Comparison of ENCODE assay signal across 1 cellular context in the genomic region with DNA sequence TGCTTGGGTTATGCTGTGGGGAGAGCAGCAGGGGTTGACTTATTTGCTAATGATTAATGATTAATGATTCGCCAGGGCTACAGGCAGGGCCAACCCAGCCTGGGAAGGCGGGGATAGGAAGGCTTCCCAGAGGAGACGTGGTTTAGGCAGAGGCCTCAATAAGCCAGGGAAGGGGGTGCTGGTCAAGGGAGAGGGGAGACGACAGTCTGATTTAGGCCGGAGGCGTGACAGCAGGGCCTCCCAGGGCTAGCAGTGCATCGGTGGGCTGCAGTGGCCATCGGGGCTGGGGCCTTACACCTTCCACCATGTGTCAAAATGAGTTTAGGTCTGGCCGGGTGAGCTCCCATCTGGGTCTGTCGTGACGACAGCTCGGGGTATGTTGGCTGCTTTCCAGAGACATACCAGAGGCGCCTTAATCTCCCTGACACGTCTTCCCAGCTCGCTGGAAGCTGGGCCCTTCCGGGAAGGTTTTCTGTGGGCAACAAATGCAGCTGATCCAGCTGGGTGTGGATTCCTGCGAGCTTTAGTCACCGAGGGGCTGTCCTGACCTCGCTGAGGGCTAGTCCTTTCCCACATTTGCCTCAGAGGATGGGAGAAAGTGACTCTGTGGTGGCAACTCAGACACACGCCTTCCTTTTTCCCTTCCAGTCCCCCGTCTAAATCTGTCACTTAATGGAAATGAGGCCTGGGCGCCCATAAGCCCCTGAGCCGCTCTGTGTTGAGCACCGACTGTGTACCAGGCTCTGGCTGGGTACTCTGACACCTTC.
A peak's percentile ranks its signal among the peaks of the same experiment; 100 is the strongest.
TF ChIP-seq lines count a peak whose summit lies in the region.

No MANE protein-coding gene starts in this region.

TF ChIP-seq in HepG2, 621 proteins besides CTCF, POLR2A, EP300 and RAD21 (continued from another document and continues in another):
- TF ChIP-seq ZNF709 (CRISPR knock-in tag; IDR thresholded peaks at IDR 0.05) (0 out of 2 replicates have a peak, but pooled peaks have one; percentile 74), NFIB (CRISPR knock-in tag; IDR thresholded peaks at IDR 0.05; ENCODE audit: borderline replicate concordance) (no peak), JUN (CRISPR knock-in tag; IDR thresholded peaks at IDR 0.05) (no peak), SP5 (CRISPR knock-in tag; IDR thresholded peaks at IDR 0.05; ENCODE audit: borderline replicate concordance, low read depth) (peak; percentile 55), REL (CRISPR knock-in tag; conservative IDR thresholded peaks at IDR 0.05) (no peak), ZNF768 (CRISPR knock-in tag; IDR thresholded peaks at IDR 0.05) (peak; percentile 43; the same call in 1 of the 2 replicates), TGIF2 (CRISPR knock-in tag; IDR thresholded peaks at IDR 0.05) (0 out of 2 replicates have a peak, but pooled peaks have one; percentile 51), DPF2 (CRISPR knock-in tag; IDR thresholded peaks at IDR 0.05; ENCODE audit: borderline replicate concordance, low read depth) (peak; percentile 64; the same call in 1 of the 2 replicates), ATF7 (IDR thresholded peaks at IDR 0.05) (no peak), ATF7 (CRISPR knock-in tag; IDR thresholded peaks at IDR 0.05) (0 out of 2 replicates have a peak, but pooled peaks have one; percentile 59), SPEN (CRISPR knock-in tag; IDR thresholded peaks at IDR 0.05; ENCODE audit: low read depth) (peak; percentile 70), ZNF773 (CRISPR knock-in tag; IDR thresholded peaks at IDR 0.05; ENCODE audit: borderline replicate concordance) (no peak), ZNF749 (CRISPR knock-in tag; IDR thresholded peaks at IDR 0.05; ENCODE audit: borderline replicate concordance) (peak; percentile 38; the same call in 1 of the 2 replicates), FOXA1 (IDR thresholded peaks at IDR 0.05) (no peak), FOXA1 (CRISPR knock-in tag; IDR thresholded peaks at IDR 0.05) (peak; percentile 45; the same call in 1 of the 2 replicates), MAFK (conservative IDR thresholded peaks at IDR 0.05 in 1 of 2, IDR thresholded peaks at IDR 0.05 in 1 of 2; ENCODE audit: low read length in 2 of 2) (peak in 1 of 2 experiments; percentile 45; a peak in 1 of 4 replicates), KLF6 (CRISPR knock-in tag; IDR thresholded peaks at IDR 0.05) (peak; percentile 22; the same call in 1 of the 2 replicates), ZNF878 (CRISPR knock-in tag; IDR thresholded peaks at IDR 0.05) (peak; percentile 95), HNRNPK (IDR thresholded peaks at IDR 0.05; ENCODE audit: low read depth, low read length, poor library complexity, severe bottlenecking) (no peak), KLF16 (CRISPR knock-in tag; IDR thresholded peaks at IDR 0.05) (peak in 1 of 2 experiments; percentile 77; a peak in 2 of 4 replicates), RXRB (CRISPR knock-in tag; IDR thresholded peaks at IDR 0.05; ENCODE audit: borderline replicate concordance) (peak; percentile 53), TBP (CRISPR knock-in tag; IDR thresholded peaks at IDR 0.05) (no peak), ZNF3 (CRISPR knock-in tag; IDR thresholded peaks at IDR 0.05) (no peak), ZNF484 (CRISPR knock-in tag; IDR thresholded peaks at IDR 0.05; ENCODE audit: borderline replicate concordance, low read depth) (no peak), ZFP82 (CRISPR knock-in tag; IDR thresholded peaks at IDR 0.05; ENCODE audit: borderline replicate concordance) (no peak), BRD4 (CRISPR knock-in tag; IDR thresholded peaks at IDR 0.05) (peak; percentile 18; the same call in 1 of the 2 replicates), ZNF841 (CRISPR knock-in tag; IDR thresholded peaks at IDR 0.05; ENCODE audit: borderline replicate concordance) (no peak), ZMAT3 (CRISPR knock-in tag; conservative IDR thresholded peaks at IDR 0.05) (no peak), SMC3 (IDR thresholded peaks at IDR 0.05; ENCODE audit: low read length) (no peak), POLR2AphosphoS5 (IDR thresholded peaks at IDR 0.05; ENCODE audit: low read depth, low read length) (peak; percentile 85), RORA (CRISPR knock-in tag; IDR thresholded peaks at IDR 0.05) (no peak), FOXK1 (CRISPR knock-in tag; IDR thresholded peaks at IDR 0.05; ENCODE audit: borderline replicate concordance, low read depth) (peak; percentile 53; the same call in 1 of the 2 replicates)
- TF ChIP-seq, protein P1, sequence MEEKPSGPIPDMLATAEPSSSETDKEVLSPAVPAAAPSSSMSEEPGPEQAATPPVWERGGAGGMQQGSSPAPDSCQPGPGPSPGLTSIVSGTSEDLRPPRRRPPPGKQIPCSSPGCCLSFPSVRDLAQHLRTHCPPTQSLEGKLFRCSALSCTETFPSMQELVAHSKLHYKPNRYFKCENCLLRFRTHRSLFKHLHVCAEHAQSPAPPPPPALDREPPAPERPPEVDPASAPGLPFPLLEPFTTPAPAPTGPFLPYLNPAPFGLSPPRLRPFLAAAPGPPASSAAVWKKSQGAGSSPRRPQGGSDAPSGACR (CRISPR knock-in tag; IDR thresholded peaks at IDR 0.05): peak; percentile 48; the same call in 1 of the 2 replicates
- TF ChIP-seq, protein P2, sequence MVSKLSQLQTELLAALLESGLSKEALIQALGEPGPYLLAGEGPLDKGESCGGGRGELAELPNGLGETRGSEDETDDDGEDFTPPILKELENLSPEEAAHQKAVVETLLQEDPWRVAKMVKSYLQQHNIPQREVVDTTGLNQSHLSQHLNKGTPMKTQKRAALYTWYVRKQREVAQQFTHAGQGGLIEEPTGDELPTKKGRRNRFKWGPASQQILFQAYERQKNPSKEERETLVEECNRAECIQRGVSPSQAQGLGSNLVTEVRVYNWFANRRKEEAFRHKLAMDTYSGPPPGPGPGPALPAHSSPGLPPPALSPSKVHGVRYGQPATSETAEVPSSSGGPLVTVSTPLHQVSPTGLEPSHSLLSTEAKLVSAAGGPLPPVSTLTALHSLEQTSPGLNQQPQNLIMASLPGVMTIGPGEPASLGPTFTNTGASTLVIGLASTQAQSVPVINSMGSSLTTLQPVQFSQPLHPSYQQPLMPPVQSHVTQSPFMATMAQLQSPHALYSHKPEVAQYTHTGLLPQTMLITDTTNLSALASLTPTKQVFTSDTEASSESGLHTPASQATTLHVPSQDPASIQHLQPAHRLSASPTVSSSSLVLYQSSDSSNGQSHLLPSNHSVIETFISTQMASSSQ (IDR thresholded peaks at IDR 0.05; ENCODE audit: low read depth): peak; percentile 98
- TF ChIP-seq, protein P2 (CRISPR knock-in tag; IDR thresholded peaks at IDR 0.05; ENCODE audit: borderline replicate concordance): peak; percentile 98
- TF ChIP-seq, protein P3, sequence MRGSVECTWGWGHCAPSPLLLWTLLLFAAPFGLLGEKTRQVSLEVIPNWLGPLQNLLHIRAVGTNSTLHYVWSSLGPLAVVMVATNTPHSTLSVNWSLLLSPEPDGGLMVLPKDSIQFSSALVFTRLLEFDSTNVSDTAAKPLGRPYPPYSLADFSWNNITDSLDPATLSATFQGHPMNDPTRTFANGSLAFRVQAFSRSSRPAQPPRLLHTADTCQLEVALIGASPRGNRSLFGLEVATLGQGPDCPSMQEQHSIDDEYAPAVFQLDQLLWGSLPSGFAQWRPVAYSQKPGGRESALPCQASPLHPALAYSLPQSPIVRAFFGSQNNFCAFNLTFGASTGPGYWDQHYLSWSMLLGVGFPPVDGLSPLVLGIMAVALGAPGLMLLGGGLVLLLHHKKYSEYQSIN (CRISPR knock-in tag; IDR thresholded peaks at IDR 0.05; ENCODE audit: borderline replicate concordance): no peak
- TF ChIP-seq, protein P4, sequence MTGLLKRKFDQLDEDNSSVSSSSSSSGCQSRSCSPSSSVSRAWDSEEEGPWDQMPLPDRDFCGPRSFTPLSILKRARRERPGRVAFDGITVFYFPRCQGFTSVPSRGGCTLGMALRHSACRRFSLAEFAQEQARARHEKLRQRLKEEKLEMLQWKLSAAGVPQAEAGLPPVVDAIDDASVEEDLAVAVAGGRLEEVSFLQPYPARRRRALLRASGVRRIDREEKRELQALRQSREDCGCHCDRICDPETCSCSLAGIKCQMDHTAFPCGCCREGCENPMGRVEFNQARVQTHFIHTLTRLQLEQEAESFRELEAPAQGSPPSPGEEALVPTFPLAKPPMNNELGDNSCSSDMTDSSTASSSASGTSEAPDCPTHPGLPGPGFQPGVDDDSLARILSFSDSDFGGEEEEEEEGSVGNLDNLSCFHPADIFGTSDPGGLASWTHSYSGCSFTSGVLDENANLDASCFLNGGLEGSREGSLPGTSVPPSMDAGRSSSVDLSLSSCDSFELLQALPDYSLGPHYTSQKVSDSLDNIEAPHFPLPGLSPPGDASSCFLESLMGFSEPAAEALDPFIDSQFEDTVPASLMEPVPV (CRISPR knock-in tag; IDR thresholded peaks at IDR 0.05): no peak
- TF ChIP-seq, protein P5, sequence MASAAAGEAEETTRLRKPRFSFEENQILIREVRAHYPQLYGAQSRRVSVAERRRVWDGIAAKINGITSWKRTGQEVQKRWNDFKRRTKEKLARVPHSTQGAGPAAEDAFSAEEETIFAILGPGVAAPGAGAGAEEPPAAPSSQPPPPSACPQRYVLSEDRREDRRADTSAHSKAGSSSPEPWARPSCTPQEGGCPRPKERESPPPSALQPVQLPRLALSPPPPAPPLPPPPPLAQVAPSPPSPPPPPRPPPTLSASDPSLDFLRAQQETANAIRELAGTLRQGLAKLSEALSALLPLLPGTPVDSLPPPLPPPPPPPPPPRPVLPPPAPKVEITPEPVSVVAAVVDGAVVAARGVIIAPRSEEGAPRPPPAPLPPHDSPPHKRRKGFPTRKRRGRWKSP (CRISPR knock-in tag; IDR thresholded peaks at IDR 0.05): peak; percentile 81; the same call in 1 of the 2 replicates
- TF ChIP-seq, protein P6, sequence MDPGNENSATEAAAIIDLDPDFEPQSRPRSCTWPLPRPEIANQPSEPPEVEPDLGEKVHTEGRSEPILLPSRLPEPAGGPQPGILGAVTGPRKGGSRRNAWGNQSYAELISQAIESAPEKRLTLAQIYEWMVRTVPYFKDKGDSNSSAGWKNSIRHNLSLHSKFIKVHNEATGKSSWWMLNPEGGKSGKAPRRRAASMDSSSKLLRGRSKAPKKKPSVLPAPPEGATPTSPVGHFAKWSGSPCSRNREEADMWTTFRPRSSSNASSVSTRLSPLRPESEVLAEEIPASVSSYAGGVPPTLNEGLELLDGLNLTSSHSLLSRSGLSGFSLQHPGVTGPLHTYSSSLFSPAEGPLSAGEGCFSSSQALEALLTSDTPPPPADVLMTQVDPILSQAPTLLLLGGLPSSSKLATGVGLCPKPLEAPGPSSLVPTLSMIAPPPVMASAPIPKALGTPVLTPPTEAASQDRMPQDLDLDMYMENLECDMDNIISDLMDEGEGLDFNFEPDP (CRISPR knock-in tag; conservative IDR thresholded peaks at IDR 0.05): no peak
- TF ChIP-seq, protein P7, sequence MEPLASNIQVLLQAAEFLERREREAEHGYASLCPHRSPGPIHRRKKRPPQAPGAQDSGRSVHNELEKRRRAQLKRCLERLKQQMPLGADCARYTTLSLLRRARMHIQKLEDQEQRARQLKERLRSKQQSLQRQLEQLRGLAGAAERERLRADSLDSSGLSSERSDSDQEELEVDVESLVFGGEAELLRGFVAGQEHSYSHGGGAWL (CRISPR knock-in tag; IDR thresholded peaks at IDR 0.05): peak; percentile 60; the same call in 1 of the 2 replicates
- TF ChIP-seq, protein P8, sequence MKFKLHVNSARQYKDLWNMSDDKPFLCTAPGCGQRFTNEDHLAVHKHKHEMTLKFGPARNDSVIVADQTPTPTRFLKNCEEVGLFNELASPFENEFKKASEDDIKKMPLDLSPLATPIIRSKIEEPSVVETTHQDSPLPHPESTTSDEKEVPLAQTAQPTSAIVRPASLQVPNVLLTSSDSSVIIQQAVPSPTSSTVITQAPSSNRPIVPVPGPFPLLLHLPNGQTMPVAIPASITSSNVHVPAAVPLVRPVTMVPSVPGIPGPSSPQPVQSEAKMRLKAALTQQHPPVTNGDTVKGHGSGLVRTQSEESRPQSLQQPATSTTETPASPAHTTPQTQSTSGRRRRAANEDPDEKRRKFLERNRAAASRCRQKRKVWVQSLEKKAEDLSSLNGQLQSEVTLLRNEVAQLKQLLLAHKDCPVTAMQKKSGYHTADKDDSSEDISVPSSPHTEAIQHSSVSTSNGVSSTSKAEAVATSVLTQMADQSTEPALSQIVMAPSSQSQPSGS (CRISPR knock-in tag; IDR thresholded peaks at IDR 0.05): 0 out of 2 replicates have a peak, but pooled peaks have one; percentile 56
- TF ChIP-seq, protein P9, sequence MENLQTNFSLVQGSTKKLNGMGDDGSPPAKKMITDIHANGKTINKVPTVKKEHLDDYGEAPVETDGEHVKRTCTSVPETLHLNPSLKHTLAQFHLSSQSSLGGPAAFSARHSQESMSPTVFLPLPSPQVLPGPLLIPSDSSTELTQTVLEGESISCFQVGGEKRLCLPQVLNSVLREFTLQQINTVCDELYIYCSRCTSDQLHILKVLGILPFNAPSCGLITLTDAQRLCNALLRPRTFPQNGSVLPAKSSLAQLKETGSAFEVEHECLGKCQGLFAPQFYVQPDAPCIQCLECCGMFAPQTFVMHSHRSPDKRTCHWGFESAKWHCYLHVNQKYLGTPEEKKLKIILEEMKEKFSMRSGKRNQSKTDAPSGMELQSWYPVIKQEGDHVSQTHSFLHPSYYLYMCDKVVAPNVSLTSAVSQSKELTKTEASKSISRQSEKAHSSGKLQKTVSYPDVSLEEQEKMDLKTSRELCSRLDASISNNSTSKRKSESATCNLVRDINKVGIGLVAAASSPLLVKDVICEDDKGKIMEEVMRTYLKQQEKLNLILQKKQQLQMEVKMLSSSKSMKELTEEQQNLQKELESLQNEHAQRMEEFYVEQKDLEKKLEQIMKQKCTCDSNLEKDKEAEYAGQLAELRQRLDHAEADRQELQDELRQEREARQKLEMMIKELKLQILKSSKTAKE (CRISPR knock-in tag; IDR thresholded peaks at IDR 0.05; ENCODE audit: borderline replicate concordance): peak; percentile 70; the same call in 1 of the 2 replicates
- TF ChIP-seq, protein P10, sequence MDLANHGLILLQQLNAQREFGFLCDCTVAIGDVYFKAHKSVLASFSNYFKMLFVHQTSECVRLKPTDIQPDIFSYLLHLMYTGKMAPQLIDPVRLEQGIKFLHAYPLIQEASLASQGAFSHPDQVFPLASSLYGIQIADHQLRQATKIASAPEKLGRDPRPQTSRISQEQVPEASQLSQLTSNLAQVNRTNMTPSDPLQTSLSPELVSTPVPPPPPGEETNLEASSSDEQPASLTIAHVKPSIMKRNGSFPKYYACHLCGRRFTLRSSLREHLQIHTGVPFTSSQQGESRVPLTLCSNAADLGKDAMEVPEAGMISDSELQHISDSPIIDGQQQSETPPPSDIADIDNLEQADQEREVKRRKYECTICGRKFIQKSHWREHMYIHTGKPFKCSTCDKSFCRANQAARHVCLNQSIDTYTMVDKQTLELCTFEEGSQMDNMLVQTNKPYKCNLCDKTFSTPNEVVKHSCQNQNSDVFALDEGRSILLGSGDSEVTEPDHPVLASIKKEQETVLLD (CRISPR knock-in tag; IDR thresholded peaks at IDR 0.05; ENCODE audit: low read depth): no peak; the same call in 1 of the 2 replicates
- TF ChIP-seq, protein P11, sequence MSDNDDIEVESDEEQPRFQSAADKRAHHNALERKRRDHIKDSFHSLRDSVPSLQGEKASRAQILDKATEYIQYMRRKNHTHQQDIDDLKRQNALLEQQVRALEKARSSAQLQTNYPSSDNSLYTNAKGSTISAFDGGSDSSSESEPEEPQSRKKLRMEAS (IDR thresholded peaks at IDR 0.05): peak; percentile 41
